In genomic region chr20:47334022-47334551, GRCh38 we compare ENCODE assay signal across 8 cellular contexts. TPM values are rescaled to one million over a fixed set of nuclear protein-coding genes. Genes with fewer than 3 reads are reported as not detected.
DNase-seq lines count a peak whose midpoint lies in the region; ATAC-seq and TF ChIP-seq lines count a peak whose summit lies in the region.

No MANE protein-coding gene starts in this region.

- H3K27ac ChIP-seq in liver (ENCODE audit: low read depth in 1 of 2, low read length in 2 of 2), result peak overlapping the region; percentile 72 to 86
- peak overlapping the region; percentile 98 for H3K27ac ChIP-seq in temporal lobe (ENCODE audit: low read depth, low read length)

- H3K9ac ChIP-seq in liver (ENCODE audit: low read depth in 1 of 2, low read length in 2 of 2), result peak overlapping the region in 1 of 2 donors; percentile 3

- TF ChIP-seq CTCF in cardiac fibroblast (IDR thresholded peaks at IDR 0.05; ENCODE audit: low read depth, low read length) (no peak), liver (IDR thresholded peaks at IDR 0.05; ENCODE audit: low read depth, low read length, missing input control) (no peak)

- H3K4me1 ChIP-seq in liver (ENCODE audit: control insufficient read depth in 4 of 4, insufficient read depth in 4 of 4, low read length in 3 of 4), result peaks cover 21 to 37% (median 28%) of the 10 kb centered on the region in 4 donors

- peak; percentile 42 to 62 for TF ChIP-seq RAD21 in liver (IDR thresholded peaks at IDR 0.05)

- H3K4me3 ChIP-seq in cardiac fibroblast (replicated peaks in 1 of 2; ENCODE audit: low read depth in 2 of 2, low read length in 2 of 2), result peak overlapping the region in 1 of 2 donors; percentile 34
- H3K4me3 ChIP-seq in liver (ENCODE audit: low read depth in 1 of 3, low read length in 3 of 3), result peak overlapping the region; percentile 3 to 30 (median 29)

- 16% methylated on average over 6 of the region's 6 CpGs for WGBS in liver

- H3K9me3 ChIP-seq in liver (ENCODE audit: control insufficient read depth in 4 of 4, low read length in 3 of 4), result no peaks in the 10 kb centered on the region

- no peaks in the 10 kb centered on the region for H3K27me3 ChIP-seq in liver (ENCODE audit: control insufficient read depth in 4 of 4, insufficient read depth in 4 of 4, low read length in 3 of 4)

- no peak for ATAC-seq in GM21737 (IDR thresholded peaks at IDR 0.05; ENCODE audit: unreplicated experiment)
- ATAC-seq in HG02798 (IDR thresholded peaks at IDR 0.05; ENCODE audit: poor library complexity, unreplicated experiment), result no peak

- no peaks in the 10 kb centered on the region for H3K36me3 ChIP-seq in liver (ENCODE audit: control insufficient read depth in 4 of 4, insufficient read depth in 3 of 4, low read depth in 1 of 4, low read length in 3 of 4)

- DNase-seq in Ammon's horn (ENCODE audit: low spot score) (peak; percentile 48), LoVo (ENCODE audit: low spot score) (peak; percentile 55), cardiac fibroblast (ENCODE audit: low read depth in 2 of 2) (peak; percentile 96 to 99), ecto neural progenitor cell (ENCODE audit: low spot score) (no peak)

TF ChIP-seq in liver, 16 proteins besides CTCF, POLR2A, EP300 and RAD21:
- TF ChIP-seq GABPA (IDR thresholded peaks at IDR 0.05 in 1 of 2, conservative IDR thresholded peaks at IDR 0.05 in 1 of 2), result no peak
- peak; percentile 23 for TF ChIP-seq FOXA2 (IDR thresholded peaks at IDR 0.05)
- peak; percentile 92 for TF ChIP-seq SP1 (IDR thresholded peaks at IDR 0.05)
- TF ChIP-seq JUND (IDR thresholded peaks at IDR 0.05), result peak; percentile 90 to 94
- peak; percentile 90 for TF ChIP-seq NR2F2 (IDR thresholded peaks at IDR 0.05)
- peak; percentile 63 to 71 for TF ChIP-seq HNF4A (conservative IDR thresholded peaks at IDR 0.05)
- TF ChIP-seq HNF4G (IDR thresholded peaks at IDR 0.05), result peak; percentile 29
- TF ChIP-seq TAF1 (conservative IDR thresholded peaks at IDR 0.05), result no peak
- TF ChIP-seq, protein P1, sequence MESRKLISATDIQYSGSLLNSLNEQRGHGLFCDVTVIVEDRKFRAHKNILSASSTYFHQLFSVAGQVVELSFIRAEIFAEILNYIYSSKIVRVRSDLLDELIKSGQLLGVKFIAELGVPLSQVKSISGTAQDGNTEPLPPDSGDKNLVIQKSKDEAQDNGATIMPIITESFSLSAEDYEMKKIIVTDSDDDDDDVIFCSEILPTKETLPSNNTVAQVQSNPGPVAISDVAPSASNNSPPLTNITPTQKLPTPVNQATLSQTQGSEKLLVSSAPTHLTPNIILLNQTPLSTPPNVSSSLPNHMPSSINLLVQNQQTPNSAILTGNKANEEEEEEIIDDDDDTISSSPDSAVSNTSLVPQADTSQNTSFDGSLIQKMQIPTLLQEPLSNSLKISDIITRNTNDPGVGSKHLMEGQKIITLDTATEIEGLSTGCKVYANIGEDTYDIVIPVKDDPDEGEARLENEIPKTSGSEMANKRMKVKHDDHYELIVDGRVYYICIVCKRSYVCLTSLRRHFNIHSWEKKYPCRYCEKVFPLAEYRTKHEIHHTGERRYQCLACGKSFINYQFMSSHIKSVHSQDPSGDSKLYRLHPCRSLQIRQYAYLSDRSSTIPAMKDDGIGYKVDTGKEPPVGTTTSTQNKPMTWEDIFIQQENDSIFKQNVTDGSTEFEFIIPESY (IDR thresholded peaks at IDR 0.05), result peak; percentile 17
- TF ChIP-seq YY1 (IDR thresholded peaks at IDR 0.05), result peak; percentile 60
- TF ChIP-seq EGR1 (IDR thresholded peaks at IDR 0.05; ENCODE audit: low read depth in 2 of 2), result no peak
- TF ChIP-seq FOXA1 (IDR thresholded peaks at IDR 0.05), result peak; percentile 32
- TF ChIP-seq, protein P2, sequence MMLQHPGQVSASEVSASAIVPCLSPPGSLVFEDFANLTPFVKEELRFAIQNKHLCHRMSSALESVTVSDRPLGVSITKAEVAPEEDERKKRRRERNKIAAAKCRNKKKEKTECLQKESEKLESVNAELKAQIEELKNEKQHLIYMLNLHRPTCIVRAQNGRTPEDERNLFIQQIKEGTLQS (IDR thresholded peaks at IDR 0.05), result peak; percentile 65
- TF ChIP-seq REST (IDR thresholded peaks at IDR 0.05), result peak; percentile 54
- TF ChIP-seq MAX (IDR thresholded peaks at IDR 0.05), result peak; percentile 33
- peak; percentile 76 to 82 for TF ChIP-seq RXRA (IDR thresholded peaks at IDR 0.05)
TF ChIP-seq in liver: peak in this region for 13.

RNA-seq across cellular contexts. Expression of gene ZMYND8, which starts 22.4 kb away (rescaled TPM):
- total RNA-seq in liver, result 10 to 100 TPM in 1 of 2 donors, 1 to 10 TPM in 1; 9.3 to 23.5 TPM
- 1 to 10 TPM; 3.3 to 4.4 TPM for polyA plus RNA-seq in liver
- total RNA-seq in temporal lobe, result 32.2 TPM
